Comparison of ENCODE assay signal across 1 cellular context in genomic region chr14:37583358-37584210, GRCh38.
TF ChIP-seq lines count a peak whose summit lies in the region.

No MANE protein-coding gene starts in this region.

TF ChIP-seq in HepG2, 621 proteins besides CTCF, POLR2A, EP300 and RAD21 (continued from another document and continues in another):
- no peak for TF ChIP-seq CERS6 (CRISPR knock-in tag; IDR thresholded peaks at IDR 0.05)
- no peak for TF ChIP-seq SMAD1 (CRISPR knock-in tag; IDR thresholded peaks at IDR 0.05; ENCODE audit: borderline replicate concordance, low read depth)
- no peak for TF ChIP-seq NR2F6 (IDR thresholded peaks at IDR 0.05)
- TF ChIP-seq NR2F6 (CRISPR knock-in tag; IDR thresholded peaks at IDR 0.05), result no peak
- TF ChIP-seq POLR2G (IDR thresholded peaks at IDR 0.05; ENCODE audit: low read depth, low read length), result peak; percentile 72
- no peak for TF ChIP-seq ELK4 (CRISPR knock-in tag; IDR thresholded peaks at IDR 0.05; ENCODE audit: borderline replicate concordance)
- TF ChIP-seq RORA (CRISPR knock-in tag; IDR thresholded peaks at IDR 0.05), result no peak
- TF ChIP-seq CBFB (CRISPR knock-in tag; IDR thresholded peaks at IDR 0.05), result peak; percentile 62; the same call in 1 of the 2 replicates
- no peak for TF ChIP-seq MYPOP (CRISPR knock-in tag; IDR thresholded peaks at IDR 0.05)
- TF ChIP-seq HOXA5 (CRISPR knock-in tag; IDR thresholded peaks at IDR 0.05), result 0 out of 2 replicates have a peak, but pooled peaks have one; percentile 53
- TF ChIP-seq NBN (conservative IDR thresholded peaks at IDR 0.05), result no peak
- no peak for TF ChIP-seq DNMT3B (CRISPR knock-in tag; conservative IDR thresholded peaks at IDR 0.05)
- 0 out of 2 replicates have a peak, but pooled peaks have one; percentile 4 for TF ChIP-seq ZNF281 (CRISPR knock-in tag; IDR thresholded peaks at IDR 0.05; ENCODE audit: borderline replicate concordance)
- no peak; the same call in 1 of the 2 replicates for TF ChIP-seq PHF20 (CRISPR knock-in tag; IDR thresholded peaks at IDR 0.05)
- no peak for TF ChIP-seq AKAP8 (CRISPR knock-in tag; IDR thresholded peaks at IDR 0.05)
- TF ChIP-seq TSC22D2 (CRISPR knock-in tag; IDR thresholded peaks at IDR 0.05; ENCODE audit: borderline replicate concordance), result no peak
- TF ChIP-seq EED (CRISPR knock-in tag; IDR thresholded peaks at IDR 0.05), result 0 out of 2 replicates have a peak, but pooled peaks have one; percentile 31
- no peak for TF ChIP-seq ZNF773 (CRISPR knock-in tag; IDR thresholded peaks at IDR 0.05; ENCODE audit: borderline replicate concordance)
- peak; percentile 78; the same call in 1 of the 2 replicates for TF ChIP-seq NFKB2 (CRISPR knock-in tag; IDR thresholded peaks at IDR 0.05; ENCODE audit: borderline replicate concordance)
- TF ChIP-seq ZNF441 (CRISPR knock-in tag; IDR thresholded peaks at IDR 0.05; ENCODE audit: borderline replicate concordance), result no peak; the same call in 1 of the 2 replicates
- TF ChIP-seq JUNB (CRISPR knock-in tag; IDR thresholded peaks at IDR 0.05; ENCODE audit: borderline replicate concordance), result 0 out of 2 replicates have a peak, but pooled peaks have one; percentile 63
- TF ChIP-seq NAIF1 (CRISPR knock-in tag; IDR thresholded peaks at IDR 0.05; ENCODE audit: borderline replicate concordance), result no peak; the same call in 1 of the 2 replicates
- peak; percentile 38 for TF ChIP-seq ZNF407 (CRISPR knock-in tag; IDR thresholded peaks at IDR 0.05; ENCODE audit: not compliant biosample characterization)
- TF ChIP-seq PAF1 (CRISPR knock-in tag; IDR thresholded peaks at IDR 0.05), result no peak
- TF ChIP-seq ARID2 (CRISPR knock-in tag; IDR thresholded peaks at IDR 0.05; ENCODE audit: borderline replicate concordance), result no peak
- no peak for TF ChIP-seq ZNF468 (CRISPR knock-in tag; IDR thresholded peaks at IDR 0.05)
- TF ChIP-seq ARNTL (CRISPR knock-in tag; IDR thresholded peaks at IDR 0.05), result no peak
- TF ChIP-seq TEF (CRISPR knock-in tag; IDR thresholded peaks at IDR 0.05), result no peak
- no peak for TF ChIP-seq SOX5 (CRISPR knock-in tag; IDR thresholded peaks at IDR 0.05; ENCODE audit: borderline replicate concordance)
- TF ChIP-seq ZNF430 (CRISPR knock-in tag; IDR thresholded peaks at IDR 0.05), result peak; percentile 60; the same call in 1 of the 2 replicates
- TF ChIP-seq ZNF333 (CRISPR knock-in tag; IDR thresholded peaks at IDR 0.05; ENCODE audit: borderline replicate concordance), result peak; percentile 58; the same call in 1 of the 2 replicates
- TF ChIP-seq KAT2B (IDR thresholded peaks at IDR 0.05; ENCODE audit: borderline replicate concordance, low read depth, low read length), result no peak
- TF ChIP-seq MXD1 (CRISPR knock-in tag; IDR thresholded peaks at IDR 0.05), result peak; percentile 66; the same call in 1 of the 2 replicates
- TF ChIP-seq ZNF577 (CRISPR knock-in tag; IDR thresholded peaks at IDR 0.05; ENCODE audit: borderline replicate concordance, low read depth), result no peak
- TF ChIP-seq ZNF839 (CRISPR knock-in tag; IDR thresholded peaks at IDR 0.05; ENCODE audit: borderline replicate concordance), result 0 out of 2 replicates have a peak, but pooled peaks have one; percentile 52
- no peak for TF ChIP-seq SIN3A (IDR thresholded peaks at IDR 0.05; ENCODE audit: borderline replicate concordance, low read depth, low read length)
- no peak for TF ChIP-seq ZBTB26 (CRISPR knock-in tag; IDR thresholded peaks at IDR 0.05; ENCODE audit: borderline replicate concordance)
- no peak for TF ChIP-seq ZSCAN9 (CRISPR knock-in tag; IDR thresholded peaks at IDR 0.05; ENCODE audit: borderline replicate concordance)
